11 cellular contexts compared by ENCODE assay signal in the genomic region with DNA sequence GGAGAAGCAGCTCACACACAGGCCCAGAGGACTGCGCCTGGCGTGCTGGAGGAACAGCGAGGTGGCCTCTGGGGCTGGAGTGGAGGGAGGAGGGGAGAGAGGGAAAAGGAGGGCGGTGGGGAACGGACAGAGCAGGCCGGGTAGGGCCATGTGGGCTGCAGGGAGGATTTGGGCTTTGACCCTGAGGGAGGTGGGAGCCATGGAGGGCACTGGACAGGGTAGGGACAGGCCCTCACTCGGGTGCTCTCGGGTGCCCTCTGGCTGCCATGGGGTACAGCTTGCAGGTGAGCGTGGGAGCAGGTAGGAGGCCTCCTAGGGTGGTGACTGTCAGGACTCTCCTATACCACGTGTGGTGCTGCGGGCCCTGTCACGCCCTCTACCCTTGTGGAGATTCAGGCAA. TPM values are rescaled to one million over a fixed set of nuclear protein-coding genes. Genes with fewer than 3 reads are reported as not detected.
DNase-seq lines count a peak whose midpoint lies in the region; ATAC-seq and TF ChIP-seq lines count a peak whose summit lies in the region.
"Had no signal": no experiment of that assay in that cellular context is flagged by ENCODE, and none has a peak within 500 bp of the region (broad histone marks: within the 10 kb centered on the region; RNA-seq: fewer than 3 reads in every experiment).

No MANE protein-coding gene starts in this region.

- DNase-seq in NCI-H2171 treated with DMSO at 0.1 percent for 48 hours (lab: John Stamatoyannopoulos, UW) (peak; percentile 17), NCI-H2171 (lab: John Stamatoyannopoulos, UW) (no peak), choroid plexus epithelial cell (ENCODE audit: low read depth) (no peak), sciatic nerve (ENCODE audit: low spot score) (no peak)
- no peak for DNase-seq in activated naive CD4-positive, alpha-beta T cell treated with anti-CD3 and anti-CD28 coated beads, Interleukin-2, amount 50 U/mL, for 16 hours
- DNase-seq in activated CD8-positive, alpha-beta memory T cell treated with anti-CD3 and anti-CD28 coated beads, Interleukin-2, amount 50 U/mL, for 4 hours: no peak
- DNase-seq: activated B cell treated with CpG ODN at 0.5 μM for 24 hours; DMS153; left cardiac atrium; NCI-H2227 treated with DMSO at 0.1 percent for 48 hours; stimulated activated CD4-positive, alpha-beta T cell treated with anti-CD3 and anti-CD28 coated beads, Interleukin-4, amount 100 ng/mL, for 4 hours had no signal

- peak; percentile 20 for TF ChIP-seq CTCF in choroid plexus epithelial cell (conservative IDR thresholded peaks at IDR 0.05; ENCODE audit: low read depth, low read length)

- intact Hi-C loops in sciatic nerve (cut with DNase I): no loop called here

- no peak overlapping the region for H3K4me3 ChIP-seq in choroid plexus epithelial cell (ENCODE audit: low read depth, low read length)

- ATAC-seq in sciatic nerve: peak; percentile 12
- ATAC-seq: left cardiac atrium had no signal

RNA-seq across cellular contexts. Expression of a gene that starts 22.8 kb away (rescaled TPM):
- 58.1 TPM for total RNA-seq in sciatic nerve
- total RNA-seq: activated B cell treated with CpG ODN at 0.5 μM for 24 hours had no signal

RNA-seq across cellular contexts. Expression of a gene that starts 23.4 kb away (rescaled TPM):
- total RNA-seq in sciatic nerve: 37.7 TPM

RNA-seq across cellular contexts. Expression of a gene that starts 37.9 kb away (rescaled TPM):
- 107 TPM for total RNA-seq in sciatic nerve

RNA-seq across cellular contexts. Expression of a gene that starts 39.6 kb away (rescaled TPM):
- total RNA-seq in sciatic nerve: 17.1 TPM

RNA-seq across cellular contexts. Expression of a gene that starts 44.4 kb away (rescaled TPM):
- 2.9 TPM for total RNA-seq in sciatic nerve
